13 cellular contexts compared by ENCODE assay signal in the genomic region with DNA sequence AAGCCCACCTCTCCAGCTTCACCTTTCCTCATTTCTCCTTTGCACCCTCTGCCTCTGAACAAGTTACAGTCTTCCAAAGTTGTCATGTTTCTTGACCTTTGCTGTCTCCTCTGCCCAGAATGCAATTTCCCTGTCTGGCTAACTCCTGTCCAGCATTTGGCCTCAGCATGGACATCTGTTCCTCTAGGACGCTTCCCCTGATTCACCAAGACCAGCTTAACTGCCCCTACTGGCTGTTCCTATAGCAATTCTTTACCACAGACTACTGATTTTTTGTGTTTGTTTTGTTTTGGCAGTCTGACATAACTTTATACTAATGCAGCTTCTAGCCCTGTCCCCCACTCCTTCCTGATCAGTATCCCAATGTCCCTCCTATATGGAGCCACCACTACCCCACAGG. TPM values are rescaled to one million over a fixed set of nuclear protein-coding genes. Genes with fewer than 3 reads are reported as not detected.
DNase-seq lines count a peak whose midpoint lies in the region; ATAC-seq and TF ChIP-seq lines count a peak whose summit lies in the region.
"Had no signal": no experiment of that assay in that cellular context is flagged by ENCODE, and none has a peak within 500 bp of the region (broad histone marks: within the 10 kb centered on the region; RNA-seq: fewer than 3 reads in every experiment).

No MANE protein-coding gene starts in this region.

- H3K79me2 ChIP-seq in mammary epithelial cell (ENCODE audit: insufficient read depth, low read length), result no peaks in the 10 kb centered on the region

- H3K27me3 Mint-ChIP-seq in activated CD8-positive, alpha-beta memory T cell treated with anti-CD3 and anti-CD28 coated beads, Interleukin-2, amount 10 ng/mL, durations not matched to agents 7 days and 5 days, result no peaks in the 10 kb centered on the region
- peaks cover 6% of the 10 kb centered on the region for H3K27me3 Mint-ChIP-seq in endothelial cell (ENCODE audit: unreplicated experiment)

- H3K4me2 ChIP-seq in mammary epithelial cell (ENCODE audit: insufficient read depth, low read depth, low read length), result no peak overlapping the region

- BruUV-seq in mammary epithelial cell (replicated peaks; lab: Mats Ljungman, UMichigan), result no TSS peak

- intact Hi-C loops in spleen (cut with DNase I; ENCODE audit: low total_unique reads) (loop anchor here (5.0 to 10.0 kb wide), 3 partner anchors 54 to 122 kb away; no protein-coding TSS in a partner anchor), mammary epithelial cell (cut with micrococcal nuclease) (loop anchor here (5.0 kb wide), 1 partner anchor 129 kb away; the partner anchor contains the start of gene DHX16)

- H4K20me1 ChIP-seq in mammary epithelial cell (ENCODE audit: insufficient read depth, low read length), result no peaks in the 10 kb centered on the region

- H3K36me3 ChIP-seq in spleen (peaks cover 0 to 30% (median 20%) of the 10 kb centered on the region in 6 donors), mammary epithelial cell (ENCODE audit: insufficient read depth, low read length) (no peaks in the 10 kb centered on the region)

- H2AFZ ChIP-seq in mammary epithelial cell (ENCODE audit: low read depth, low read length), result no peak overlapping the region

- CTCF ChIA-PET in activated CD8-positive, alpha-beta memory T cell treated with anti-CD3 and anti-CD28 coated beads, Interleukin-2, amount 10 ng/mL, durations not matched to agents 7 days and 5 days (lab: Charles Lee), result interaction anchor here (0.6 to 12.0 kb wide), 21 partner anchors 10 to 189 kb away, joined by 3 to 305 read pairs (median 22); partner anchors contain the start of genes ABCF1, DHX16, GNL1 and PRR3
- CTCF ChIA-PET in mammary epithelial cell (lab: Charles Lee; ENCODE audit: low non-redundant PET), result no interaction called here

- no peaks in the 10 kb centered on the region for H3K9me3 Mint-ChIP-seq in activated CD8-positive, alpha-beta memory T cell treated with anti-CD3 and anti-CD28 coated beads, Interleukin-2, amount 10 ng/mL, durations not matched to agents 7 days and 5 days (ENCODE audit: low read depth)
- H3K9me3 Mint-ChIP-seq in endothelial cell (ENCODE audit: unreplicated experiment), result no peaks in the 10 kb centered on the region

- H3K9me3 ChIP-seq in spleen, result no peaks in the 10 kb centered on the region
- H3K9me3 ChIP-seq in mammary epithelial cell (replicated peaks; ENCODE audit: insufficient read depth, low read length), result no peaks in the 10 kb centered on the region
- H3K9me3 ChIP-seq: stomach had no signal

- in situ Hi-C loops in mammary epithelial cell (cut with MboI; ENCODE audit: low sequenced_read_pairs in 2 of 2), result loop anchor here in 1 of 2 donors (5.0 kb wide), 1 partner anchor 61 kb away; no protein-coding TSS in a partner anchor

- ATAC-seq in activated CD8-positive, alpha-beta memory T cell treated with anti-CD3 and anti-CD28 coated beads, Interleukin-2, amount 10 ng/mL, durations not matched to agents 7 days and 5 days, result no peak
- ATAC-seq in HG02588 (IDR thresholded peaks at IDR 0.05; ENCODE audit: unreplicated experiment), result no peak
- no peak for ATAC-seq in GM21717 (IDR thresholded peaks at IDR 0.05; ENCODE audit: unreplicated experiment)

- peak overlapping the region in 7 of 8 donors; percentile 42 to 83 (median 76) for H3K27ac ChIP-seq in spleen
- H3K27ac ChIP-seq in mammary epithelial cell (ENCODE audit: insufficient read depth, low read depth, low read length), result no peak overlapping the region
- H3K27ac ChIP-seq: SK-N-MC had no signal

- 56 to 71% (median 70%) methylated on average over 1 of the region's 1 CpG for WGBS in spleen, 5 donors
- WGBS in mammary epithelial cell (ENCODE audit: low coverage, missing lambda C conversion rate), result 100% methylated on average over 1 of the region's 1 CpG

- peak overlapping the region in 1 of 8 donors; percentile 69 for H3K4me3 ChIP-seq in spleen
- H3K4me3 ChIP-seq in mammary epithelial cell (replicated peaks in 1 of 3; ENCODE audit: insufficient read depth in 1 of 3, low read depth in 2 of 3, low read length in 3 of 3), result no peak overlapping the region
- H3K4me3 ChIP-seq: SK-N-MC had no signal

- peak overlapping the region; percentile 76 for H3K4me3 Mint-ChIP-seq in activated CD8-positive, alpha-beta memory T cell treated with anti-CD3 and anti-CD28 coated beads, Interleukin-2, amount 10 ng/mL, durations not matched to agents 7 days and 5 days
- H3K4me3 Mint-ChIP-seq in endothelial cell (ENCODE audit: unreplicated experiment), result peak overlapping the region; percentile 57

- DNase-seq in activated CD8-positive, alpha-beta memory T cell treated with anti-CD3 and anti-CD28 coated beads, Interleukin-2, amount 10 ng/mL, durations not matched to agents 7 days and 5 days, result no peak
- DNase-seq in activated CD8-positive, alpha-beta memory T cell treated with anti-CD3 and anti-CD28 coated beads for 24 hours, result no peak
- DNase-seq in RKO (ENCODE audit: low spot score) (peak; percentile 48), endothelial cell (ENCODE audit: low spot score) (peak; percentile 15), spleen (no peak), mammary epithelial cell (no peak)
- DNase-seq: ACHN, GDM1, NCI-H446, stomach had no signal

- dilution Hi-C loops in mammary epithelial cell (cut with HindIII; ENCODE audit: low sequenced_read_pairs), result loop anchor here (5.0 to 10.0 kb wide), 5 partner anchors 51 to 468 kb away; partner anchors contain the start of gene RNF39

- no peak for TF ChIP-seq CTCF in endothelial cell (IDR thresholded peaks at IDR 0.05; ENCODE audit: unreplicated experiment)
- no peak for TF ChIP-seq CTCF in spleen (IDR thresholded peaks at IDR 0.05 in 8 of 11, conservative IDR thresholded peaks at IDR 0.05 in 3 of 11)
- no peak for TF ChIP-seq CTCF in mammary epithelial cell (conservative IDR thresholded peaks at IDR 0.05 in 1 of 2, IDR thresholded peaks at IDR 0.05 in 1 of 2; ENCODE audit: extremely low read depth in 1 of 2, insufficient read depth in 1 of 2, low read depth in 1 of 2, low read length in 2 of 2)

- H3K36me3 Mint-ChIP-seq in activated CD8-positive, alpha-beta memory T cell treated with anti-CD3 and anti-CD28 coated beads, Interleukin-2, amount 10 ng/mL, durations not matched to agents 7 days and 5 days, result peaks cover 5% of the 10 kb centered on the region
- peaks cover 9% of the 10 kb centered on the region for H3K36me3 Mint-ChIP-seq in endothelial cell (ENCODE audit: low read depth, unreplicated experiment)

- H3K4me1 ChIP-seq in spleen (peaks cover 24 to 39% (median 31%) of the 10 kb centered on the region in 6 donors), mammary epithelial cell (ENCODE audit: insufficient read depth, low read length) (peaks cover 3% of the 10 kb centered on the region)

- H3K4me1 Mint-ChIP-seq in activated CD8-positive, alpha-beta memory T cell treated with anti-CD3 and anti-CD28 coated beads, Interleukin-2, amount 10 ng/mL, durations not matched to agents 7 days and 5 days, result peaks cover 32% of the 10 kb centered on the region
- H3K4me1 Mint-ChIP-seq in endothelial cell (ENCODE audit: unreplicated experiment), result peaks cover 30% of the 10 kb centered on the region

- TF ChIP-seq POLR2A in spleen (IDR thresholded peaks at IDR 0.05), result no peak

- no peak overlapping the region for H3K9ac ChIP-seq in mammary epithelial cell (ENCODE audit: insufficient read depth, low read length)

- peak overlapping the region; percentile 12 for H3K27ac Mint-ChIP-seq in activated CD8-positive, alpha-beta memory T cell treated with anti-CD3 and anti-CD28 coated beads, Interleukin-2, amount 10 ng/mL, durations not matched to agents 7 days and 5 days
- H3K27ac Mint-ChIP-seq in endothelial cell (ENCODE audit: unreplicated experiment), result peak overlapping the region; percentile 95

- H3K27me3 ChIP-seq in spleen (replicated peaks in 1 of 7) (no peaks in the 10 kb centered on the region), mammary epithelial cell (ENCODE audit: insufficient read depth, low read length) (no peaks in the 10 kb centered on the region)
- H3K27me3 ChIP-seq: stomach had no signal

RNA-seq across cellular contexts. Expression of gene GNL1, which starts 13.4 kb away (rescaled TPM):
- total RNA-seq in activated CD8-positive, alpha-beta memory T cell treated with anti-CD3 and anti-CD28 coated beads, Interleukin-2, amount 10 ng/mL, durations not matched to agents 7 days and 5 days, result 10 to 100 TPM; 64.0 to 73.5 TPM
- 109 TPM for total RNA-seq in endothelial cell (ENCODE audit: unreplicated experiment)
- 10 to 100 TPM; 28.0 to 84.6 (median 56.7) TPM for total RNA-seq in spleen
- polyA plus RNA-seq in spleen, result 10 to 100 TPM; 40.3 to 55.6 (median 45.6) TPM
- 10 to 100 TPM; 40.8 to 84.4 TPM for total RNA-seq in mammary epithelial cell
- polyA plus RNA-seq in mammary epithelial cell, result 32.0 TPM
- polyA minus RNA-seq in mammary epithelial cell, result 61.9 TPM

RNA-seq across cellular contexts. Expression of gene PRR3, which starts 14.2 kb away (rescaled TPM):
- total RNA-seq in activated CD8-positive, alpha-beta memory T cell treated with anti-CD3 and anti-CD28 coated beads, Interleukin-2, amount 10 ng/mL, durations not matched to agents 7 days and 5 days, result 10 to 100 TPM; 19.5 to 23.6 TPM
- 12.6 TPM for total RNA-seq in endothelial cell (ENCODE audit: unreplicated experiment)
- total RNA-seq in spleen, result 10 to 100 TPM in 6 of 7 donors, 1 to 10 TPM in 1; 8.1 to 19.6 (median 12.9) TPM
- polyA plus RNA-seq in spleen, result 10 to 100 TPM; 11.5 to 15.6 (median 12.9) TPM
- total RNA-seq in mammary epithelial cell, result 10 to 100 TPM in 1 of 2 donors, 1 to 10 TPM in 1; 3.0 to 13.5 TPM
- polyA plus RNA-seq in mammary epithelial cell, result 6.1 TPM
- 6.5 TPM for polyA minus RNA-seq in mammary epithelial cell

RNA-seq across cellular contexts. Expression of gene ABCF1, which starts 28.3 kb away (rescaled TPM):
- 10 to 100 TPM; 73.8 to 98.6 TPM for total RNA-seq in activated CD8-positive, alpha-beta memory T cell treated with anti-CD3 and anti-CD28 coated beads, Interleukin-2, amount 10 ng/mL, durations not matched to agents 7 days and 5 days
- total RNA-seq in endothelial cell (ENCODE audit: unreplicated experiment) (57.2 TPM), spleen (10 to 100 TPM; 30.7 to 53.5 (median 34.5) TPM), mammary epithelial cell (10 to 100 TPM; 31.8 to 59.8 TPM)
- polyA plus RNA-seq in spleen (10 to 100 TPM; 12.8 to 27.7 (median 14.5) TPM), mammary epithelial cell (45.1 TPM)
- polyA minus RNA-seq in mammary epithelial cell, result 91.1 TPM

RNA-seq across cellular contexts. Expression of gene HLA-E, which starts 53.6 kb away (rescaled TPM):
- total RNA-seq in activated CD8-positive, alpha-beta memory T cell treated with anti-CD3 and anti-CD28 coated beads, Interleukin-2, amount 10 ng/mL, durations not matched to agents 7 days and 5 days, result 100 to 1,000 TPM; 395 to 602 TPM
- total RNA-seq in endothelial cell (ENCODE audit: unreplicated experiment) (274 TPM), spleen (1,000 to 10,000 TPM; 1,072 to 2,111 (median 1,510) TPM), mammary epithelial cell (100 to 1,000 TPM; 106 to 145 TPM)
- polyA plus RNA-seq in spleen (100 to 1,000 TPM; 514 to 675 (median 646) TPM), mammary epithelial cell (77.2 TPM)
- polyA minus RNA-seq in mammary epithelial cell, result 74.7 TPM

Comparison
In these comparisons a context has a peak if more than half of its experiments do, and no peak if none do; other contexts are left out.
1. DNase-seq: peak in RKO (single experiment) and endothelial cell (single experiment); none in activated CD8-positive, alpha-beta memory T cell treated with anti-CD3 and anti-CD28 coated beads, Interleukin-2, amount 10 ng/mL, durations not matched to agents 7 days and 5 days (single experiment), activated CD8-positive, alpha-beta memory T cell treated with anti-CD3 and anti-CD28 coated beads for 24 hours (single experiment), spleen (single experiment) and mammary epithelial cell (single experiment).